ENCODE assay signal across 7 cellular contexts in the genomic region with DNA sequence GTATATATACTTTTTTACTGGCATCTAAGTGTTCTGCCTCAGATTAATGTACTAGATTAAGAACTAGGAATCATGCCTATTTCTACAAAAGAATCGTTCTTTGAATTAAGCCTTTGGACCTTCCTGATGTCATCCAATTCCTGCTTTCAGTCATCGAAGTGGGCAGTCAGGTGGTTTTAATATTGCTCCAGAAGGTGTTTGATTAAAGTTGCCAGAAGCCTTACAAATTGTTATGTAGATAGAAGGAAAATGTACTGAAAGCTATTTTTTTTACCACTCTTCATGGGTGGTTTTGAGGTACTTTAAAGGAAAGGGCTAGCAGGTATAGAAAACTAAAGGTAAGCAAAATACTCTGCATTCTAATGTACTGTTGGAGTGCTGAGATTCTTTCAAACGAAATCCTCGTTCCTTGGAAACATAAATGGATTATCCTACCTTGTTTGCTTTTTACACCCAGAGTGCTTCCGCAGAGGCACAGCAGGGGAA. TPM values are rescaled to one million over a fixed set of nuclear protein-coding genes. Genes with fewer than 3 reads are reported as not detected.
DNase-seq lines count a peak whose midpoint lies in the region; ATAC-seq lines count a peak whose summit lies in the region.

No MANE protein-coding gene starts in this region.

- peaks cover 0 to 2% of the 10 kb centered on the region in 2 donors for H3K4me1 ChIP-seq in esophagus (ENCODE audit: control insufficient read depth in 2 of 2, insufficient read depth in 2 of 2, low read length in 1 of 2)
- H3K4me1 ChIP-seq in trophoblast cell (ENCODE audit: control insufficient read depth in 1 of 2, insufficient read depth in 2 of 2, low read length in 2 of 2), result peaks cover 1 to 3% of the 10 kb centered on the region in 2 experiments

- H4K12ac ChIP-seq in trophoblast cell (ENCODE audit: low read depth, low read length), result peak overlapping the region; percentile 63

- H3K4me2 ChIP-seq in trophoblast cell (ENCODE audit: low read length), result peak overlapping the region; percentile 74

- H2AK5ac ChIP-seq in trophoblast cell (ENCODE audit: low read length), result no peak overlapping the region

- H2BK12ac ChIP-seq in trophoblast cell (ENCODE audit: low read length), result no peak overlapping the region

- WGBS in esophagus, 2 donors, result 4 to 9% methylated on average over 5 of the region's 5 CpGs
- no CpG with 5 or more reads among the region's 5 CpGs for WGBS in trophoblast cell (ENCODE audit: extremely low coverage, insufficient coverage, insufficient read length)

- peak overlapping the region; percentile 70 for H3K9ac ChIP-seq in trophoblast cell (ENCODE audit: low read length)

- H2BK120ac ChIP-seq in trophoblast cell (ENCODE audit: insufficient read depth, low read length, poor library complexity), result peak overlapping the region; percentile 71

- peak; percentile 1 for ATAC-seq in GM19467 (IDR thresholded peaks at IDR 0.05; ENCODE audit: unreplicated experiment)

- peak overlapping the region; percentile 90 for H4K8ac ChIP-seq in trophoblast cell (ENCODE audit: low read depth, low read length)

- no peak overlapping the region for H2AFZ ChIP-seq in trophoblast cell (ENCODE audit: insufficient read depth, low read length, poor library complexity)

- peak overlapping the region; percentile 70 for H3K18ac ChIP-seq in trophoblast cell (ENCODE audit: low read length)

- H3K36me3 ChIP-seq in esophagus (ENCODE audit: control insufficient read depth in 2 of 2, insufficient read depth in 2 of 2, low read length in 1 of 2), result peaks cover 0 to 2% of the 10 kb centered on the region in 2 donors
- H3K36me3 ChIP-seq in trophoblast cell (ENCODE audit: control insufficient read depth in 1 of 2, insufficient read depth in 2 of 2, low read length in 2 of 2), result peaks cover 2 to 4% of the 10 kb centered on the region in 2 experiments

- H3K4me3 ChIP-seq in esophagus (ENCODE audit: low read depth in 1 of 2, low read length in 2 of 2) (peak overlapping the region; percentile 69 to 87), trophoblast cell (ENCODE audit: low read depth, low read length) (peak overlapping the region; percentile 72)

- H3K79me2 ChIP-seq in trophoblast cell (ENCODE audit: control insufficient read depth, insufficient read depth, low read length, poor library complexity), result peaks cover 5% of the 10 kb centered on the region

- peak overlapping the region; percentile 70 for H2BK5ac ChIP-seq in trophoblast cell (ENCODE audit: low read depth, low read length, poor library complexity)

- H3K79me1 ChIP-seq in trophoblast cell (ENCODE audit: low read length), result peaks cover 8% of the 10 kb centered on the region

- peak; percentile 59 for DNase-seq in RKO (ENCODE audit: low spot score)
- no peak for DNase-seq in trophoblast cell
- no peak for DNase-seq in Ammon's horn (ENCODE audit: low spot score)
- DNase-seq in DMS79 treated with DMSO at 0.1 percent for 48 hours (lab: John Stamatoyannopoulos, UW), result no peak
- DNase-seq in activated CD8-positive, alpha-beta memory T cell treated with anti-CD3 and anti-CD28 coated beads for 24 hours, result no peak

- peak overlapping the region; percentile 82 for H4K91ac ChIP-seq in trophoblast cell (ENCODE audit: low read depth, low read length)

- peak overlapping the region; percentile 93 for H3K14ac ChIP-seq in trophoblast cell (ENCODE audit: low read length)

- H3K23ac ChIP-seq in trophoblast cell (ENCODE audit: low read length), result no peak overlapping the region

- no peaks in the 10 kb centered on the region for H3K27me3 ChIP-seq in esophagus (ENCODE audit: control insufficient read depth in 1 of 2, insufficient read depth in 2 of 2, low read length in 2 of 2)
- no peaks in the 10 kb centered on the region for H3K27me3 ChIP-seq in trophoblast cell (ENCODE audit: insufficient read depth, low read length)

- H3K27ac ChIP-seq in esophagus (ENCODE audit: low read depth in 2 of 2, low read length in 1 of 2) (peak overlapping the region; percentile 97 to 100), trophoblast cell (ENCODE audit: low read depth, low read length) (peak overlapping the region; percentile 85)

- no peaks in the 10 kb centered on the region for H3K9me3 ChIP-seq in esophagus (ENCODE audit: control insufficient read depth in 2 of 2, insufficient read depth in 1 of 2, low read depth in 1 of 2, low read length in 1 of 2)
- H3K9me3 ChIP-seq in trophoblast cell (ENCODE audit: insufficient read depth, low read depth, low read length), result no peaks in the 10 kb centered on the region

- peak overlapping the region; percentile 42 for H3K4ac ChIP-seq in trophoblast cell (ENCODE audit: low read depth, low read length)

RNA-seq across cellular contexts. Expression of a gene that starts 0.7 kb away (rescaled TPM):
- polyA plus RNA-seq in esophagus, result 1 to 10 TPM; 3.2 to 6.9 TPM
- 10.7 and 11.1 TPM in 2 replicates for polyA plus RNA-seq in trophoblast cell (2013)
